Comparison of ENCODE assay signal across 18 cellular contexts in genomic region chr20:49259284-49259683, GRCh38.
"Had no signal": no experiment of that assay in that cellular context is flagged by ENCODE, and none has a peak within 500 bp of the region (broad histone marks: within the 10 kb centered on the region; RNA-seq: fewer than 3 reads in every experiment).

No MANE protein-coding gene starts in this region.

- H3K4me2 ChIP-seq: smooth muscle cell had no signal

- H3K4me1 Mint-ChIP-seq: nephron; stimulated activated memory B cell treated with anti-CD40 and anti-IgM and Interleukin-4, amounts not matched to agents 10 μg/mL and 1 μg/mL and 100 μg/mL, for 72 hours had no signal

- H3K4me1 ChIP-seq: adrenal gland, breast epithelium, esophagus squamous epithelium, heart right ventricle, left lung, parathyroid adenoma, thyroid gland had no signal

- H3K9me3 Mint-ChIP-seq: nephron; stimulated activated memory B cell treated with anti-CD40 and anti-IgM and Interleukin-4, amounts not matched to agents 10 μg/mL and 1 μg/mL and 100 μg/mL, for 72 hours had no signal

- H3K27ac ChIP-seq: adrenal gland, breast epithelium, coronary artery, esophagus squamous epithelium, heart right ventricle, left lung, parathyroid adenoma, thyroid gland had no signal

- DNase-seq: effector CD4-positive, alpha-beta T cell; esophagus squamous epithelium; heart right ventricle; left lung; mammary epithelial cell; midbrain; stimulated activated CD4-positive, alpha-beta T cell treated with anti-CD3 and anti-CD28 coated beads, Interleukin-4, amount 100 ng/mL, for 24 hours; T-helper 1 cell; T1000; thyroid gland had no signal

- H3K27me3 ChIP-seq: adrenal gland, breast epithelium, esophagus squamous epithelium, heart right ventricle, left lung, thyroid gland had no signal

- ATAC-seq: heart right ventricle; left lung; sciatic nerve; stimulated activated memory B cell treated with anti-CD40 and anti-IgM and Interleukin-4, amounts not matched to agents 10 μg/mL and 1 μg/mL and 100 μg/mL, for 72 hours had no signal

- H3K27me3 Mint-ChIP-seq: stimulated activated memory B cell treated with anti-CD40 and anti-IgM and Interleukin-4, amounts not matched to agents 10 μg/mL and 1 μg/mL and 100 μg/mL, for 72 hours had no signal

- H2AFZ ChIP-seq: parathyroid adenoma had no signal

- H3K9ac ChIP-seq: parathyroid adenoma had no signal

- H3K9me3 ChIP-seq: adrenal gland, breast epithelium, esophagus squamous epithelium, heart right ventricle, left lung, thyroid gland had no signal

- H3K4me3 ChIP-seq: adrenal gland, breast epithelium, coronary artery, esophagus squamous epithelium, heart right ventricle, left lung, smooth muscle cell, thyroid gland had no signal

- H3K4me3 Mint-ChIP-seq: nephron; stimulated activated memory B cell treated with anti-CD40 and anti-IgM and Interleukin-4, amounts not matched to agents 10 μg/mL and 1 μg/mL and 100 μg/mL, for 72 hours had no signal

- H3K27ac Mint-ChIP-seq: nephron; stimulated activated memory B cell treated with anti-CD40 and anti-IgM and Interleukin-4, amounts not matched to agents 10 μg/mL and 1 μg/mL and 100 μg/mL, for 72 hours had no signal
